ENCODE assay signal across 22 cellular contexts in the genomic region with DNA sequence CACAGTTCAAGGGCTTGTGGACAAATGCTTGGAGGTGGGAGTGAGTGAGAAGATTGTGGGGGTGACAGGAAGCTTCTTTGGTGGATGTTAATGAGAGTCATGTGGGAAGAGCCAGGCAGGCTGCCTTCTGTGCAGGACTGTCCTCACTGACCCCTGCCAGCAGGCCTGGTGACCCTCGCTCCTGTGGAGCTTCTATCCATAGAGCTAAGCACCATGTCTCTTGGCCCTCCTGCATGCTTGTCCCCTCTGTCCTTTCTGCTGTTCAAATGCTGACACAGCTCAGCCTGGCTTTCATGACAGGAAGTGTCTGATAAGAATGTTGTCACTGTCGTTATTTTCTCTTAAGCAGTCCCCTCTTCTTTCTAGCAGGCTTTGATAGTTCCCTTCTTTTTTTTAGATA.
"Had no signal": no experiment of that assay in that cellular context is flagged by ENCODE, and none has a peak within 500 bp of the region (broad histone marks: within the 10 kb centered on the region; RNA-seq: fewer than 3 reads in every experiment).

No MANE protein-coding gene starts in this region.

- H3K9me3 ChIP-seq: body of pancreas, mucosa of descending colon, SJSA1, suprapubic skin had no signal

- H3K4me1 Mint-ChIP-seq: activated naive CD8-positive, alpha-beta T cell treated with anti-CD3 and anti-CD28 coated beads for 36 hours; central memory CD8-positive, alpha-beta T cell had no signal

- DNase-seq: activated CD4-positive, alpha-beta T cell treated with anti-CD3 and anti-CD28 coated beads, Interleukin-2, amount 50 U/mL, for 4 hours; activated CD4-positive, CD25-positive, alpha-beta regulatory T cell treated with anti-CD3 and anti-CD28 coated beads, Interleukin-2, amount 50 U/mL, for 72 hours; activated naive CD8-positive, alpha-beta T cell treated with anti-CD3 and anti-CD28 coated beads for 36 hours; amygdala; body of pancreas; cortex of kidney; effector CD8-positive, alpha-beta T cell; foreskin keratinocyte; head of caudate nucleus; left colon; mammary epithelial cell; mucosa of descending colon; naive thymus-derived CD4-positive, alpha-beta T cell; stimulated activated CD4-positive, alpha-beta T cell treated with anti-CD3 and anti-CD28 coated beads, Interleukin-4, amount 100 ng/mL, for 4 hours; stimulated activated CD8-positive, alpha-beta memory T cell treated with anti-CD3 and anti-CD28 coated beads, Interleukin-4, amount 100 ng/mL, for 48 hours; trophoblast cell had no signal

- H3K4me3 Mint-ChIP-seq: activated naive CD8-positive, alpha-beta T cell treated with anti-CD3 and anti-CD28 coated beads for 36 hours; central memory CD8-positive, alpha-beta T cell; naive thymus-derived CD4-positive, alpha-beta T cell; stimulated activated naive CD8-positive, alpha-beta T cell treated with anti-CD3 and anti-CD28 coated beads, Interleukin-15, Interleukin-2, amounts not matched to agents 100 ng/mL and 50 ng/mL, for 24 hours; T-helper 2 cell treated with Interferon-gamma antibody and Interleukin-4, amounts not matched to agents 5 μg/mL and 100 μg/mL, for 36 hours had no signal

- H3K27ac ChIP-seq: body of pancreas, foreskin keratinocyte, SJSA1, skin epidermis, suprapubic skin had no signal

- H3K4me3 ChIP-seq: body of pancreas, mucosa of descending colon, SJSA1, skin epidermis, suprapubic skin had no signal

- H3K4me1 ChIP-seq: body of pancreas, foreskin keratinocyte, SJSA1, suprapubic skin had no signal

- ATAC-seq: body of pancreas; foreskin keratinocyte; left colon; mucosa of descending colon; naive thymus-derived CD4-positive, alpha-beta T cell had no signal

- H3K27me3 ChIP-seq: body of pancreas, foreskin keratinocyte, SJSA1, suprapubic skin had no signal

- H3K27me3 Mint-ChIP-seq: activated naive CD8-positive, alpha-beta T cell treated with anti-CD3 and anti-CD28 coated beads for 36 hours; central memory CD8-positive, alpha-beta T cell; naive thymus-derived CD4-positive, alpha-beta T cell; stimulated activated naive CD8-positive, alpha-beta T cell treated with anti-CD3 and anti-CD28 coated beads, Interleukin-15, Interleukin-2, amounts not matched to agents 100 ng/mL and 50 ng/mL, for 24 hours had no signal

- H3K27ac Mint-ChIP-seq: activated naive CD8-positive, alpha-beta T cell treated with anti-CD3 and anti-CD28 coated beads for 36 hours; stimulated activated naive CD8-positive, alpha-beta T cell treated with anti-CD3 and anti-CD28 coated beads, Interleukin-15, Interleukin-2, amounts not matched to agents 100 ng/mL and 50 ng/mL, for 24 hours; T-helper 2 cell treated with Interferon-gamma antibody and Interleukin-4, amounts not matched to agents 5 μg/mL and 100 μg/mL, for 36 hours had no signal

- H3K9me3 Mint-ChIP-seq: activated naive CD8-positive, alpha-beta T cell treated with anti-CD3 and anti-CD28 coated beads for 36 hours; central memory CD8-positive, alpha-beta T cell; naive thymus-derived CD4-positive, alpha-beta T cell; stimulated activated naive CD8-positive, alpha-beta T cell treated with anti-CD3 and anti-CD28 coated beads, Interleukin-15, Interleukin-2, amounts not matched to agents 100 ng/mL and 50 ng/mL, for 24 hours; T-helper 2 cell treated with Interferon-gamma antibody and Interleukin-4, amounts not matched to agents 5 μg/mL and 100 μg/mL, for 36 hours had no signal
